1 cellular context compared by ENCODE assay signal in genomic region chr16:49350265-49351103, GRCh38.
TF ChIP-seq lines count a peak whose summit lies in the region.

No MANE protein-coding gene starts in this region.

TF ChIP-seq in HepG2, 621 proteins besides CTCF, POLR2A, EP300 and RAD21 (continued from another document and continues in another):
- TF ChIP-seq, protein P1, sequence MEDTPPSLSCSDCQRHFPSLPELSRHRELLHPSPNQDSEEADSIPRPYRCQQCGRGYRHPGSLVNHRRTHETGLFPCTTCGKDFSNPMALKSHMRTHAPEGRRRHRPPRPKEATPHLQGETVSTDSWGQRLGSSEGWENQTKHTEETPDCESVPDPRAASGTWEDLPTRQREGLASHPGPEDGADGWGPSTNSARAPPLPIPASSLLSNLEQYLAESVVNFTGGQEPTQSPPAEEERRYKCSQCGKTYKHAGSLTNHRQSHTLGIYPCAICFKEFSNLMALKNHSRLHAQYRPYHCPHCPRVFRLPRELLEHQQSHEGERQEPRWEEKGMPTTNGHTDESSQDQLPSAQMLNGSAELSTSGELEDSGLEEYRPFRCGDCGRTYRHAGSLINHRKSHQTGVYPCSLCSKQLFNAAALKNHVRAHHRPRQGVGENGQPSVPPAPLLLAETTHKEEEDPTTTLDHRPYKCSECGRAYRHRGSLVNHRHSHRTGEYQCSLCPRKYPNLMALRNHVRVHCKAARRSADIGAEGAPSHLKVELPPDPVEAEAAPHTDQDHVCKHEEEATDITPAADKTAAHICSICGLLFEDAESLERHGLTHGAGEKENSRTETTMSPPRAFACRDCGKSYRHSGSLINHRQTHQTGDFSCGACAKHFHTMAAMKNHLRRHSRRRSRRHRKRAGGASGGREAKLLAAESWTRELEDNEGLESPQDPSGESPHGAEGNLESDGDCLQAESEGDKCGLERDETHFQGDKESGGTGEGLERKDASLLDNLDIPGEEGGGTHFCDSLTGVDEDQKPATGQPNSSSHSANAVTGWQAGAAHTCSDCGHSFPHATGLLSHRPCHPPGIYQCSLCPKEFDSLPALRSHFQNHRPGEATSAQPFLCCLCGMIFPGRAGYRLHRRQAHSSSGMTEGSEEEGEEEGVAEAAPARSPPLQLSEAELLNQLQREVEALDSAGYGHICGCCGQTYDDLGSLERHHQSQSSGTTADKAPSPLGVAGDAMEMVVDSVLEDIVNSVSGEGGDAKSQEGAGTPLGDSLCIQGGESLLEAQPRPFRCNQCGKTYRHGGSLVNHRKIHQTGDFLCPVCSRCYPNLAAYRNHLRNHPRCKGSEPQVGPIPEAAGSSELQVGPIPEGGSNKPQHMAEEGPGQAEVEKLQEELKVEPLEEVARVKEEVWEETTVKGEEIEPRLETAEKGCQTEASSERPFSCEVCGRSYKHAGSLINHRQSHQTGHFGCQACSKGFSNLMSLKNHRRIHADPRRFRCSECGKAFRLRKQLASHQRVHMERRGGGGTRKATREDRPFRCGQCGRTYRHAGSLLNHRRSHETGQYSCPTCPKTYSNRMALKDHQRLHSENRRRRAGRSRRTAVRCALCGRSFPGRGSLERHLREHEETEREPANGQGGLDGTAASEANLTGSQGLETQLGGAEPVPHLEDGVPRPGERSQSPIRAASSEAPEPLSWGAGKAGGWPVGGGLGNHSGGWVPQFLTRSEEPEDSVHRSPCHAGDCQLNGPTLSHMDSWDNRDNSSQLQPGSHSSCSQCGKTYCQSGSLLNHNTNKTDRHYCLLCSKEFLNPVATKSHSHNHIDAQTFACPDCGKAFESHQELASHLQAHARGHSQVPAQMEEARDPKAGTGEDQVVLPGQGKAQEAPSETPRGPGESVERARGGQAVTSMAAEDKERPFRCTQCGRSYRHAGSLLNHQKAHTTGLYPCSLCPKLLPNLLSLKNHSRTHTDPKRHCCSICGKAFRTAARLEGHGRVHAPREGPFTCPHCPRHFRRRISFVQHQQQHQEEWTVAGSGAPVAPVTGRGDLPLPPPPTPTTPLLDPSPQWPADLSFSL (CRISPR knock-in tag; IDR thresholded peaks at IDR 0.05), result no peak
- TF ChIP-seq IKZF1 (IDR thresholded peaks at IDR 0.05) (0 out of 2 replicates have a peak, but pooled peaks have one; percentile 54), SALL1 (CRISPR knock-in tag; IDR thresholded peaks at IDR 0.05) (0 out of 2 replicates have a peak, but pooled peaks have one; percentile 36), DRAP1 (CRISPR knock-in tag; IDR thresholded peaks at IDR 0.05) (no peak), KDM5B (CRISPR knock-in tag; IDR thresholded peaks at IDR 0.05; ENCODE audit: borderline replicate concordance) (no peak), STAG1 (CRISPR knock-in tag; IDR thresholded peaks at IDR 0.05) (peak; percentile 89), AHDC1 (CRISPR knock-in tag; IDR thresholded peaks at IDR 0.05; ENCODE audit: borderline replicate concordance) (no peak), AFF4 (CRISPR knock-in tag; IDR thresholded peaks at IDR 0.05) (no peak), GZF1 (CRISPR knock-in tag; IDR thresholded peaks at IDR 0.05) (no peak), SMAD9 (CRISPR knock-in tag; IDR thresholded peaks at IDR 0.05) (no peak), TEAD3 (CRISPR knock-in tag; optimal IDR thresholded peaks at IDR 0.05; ENCODE audit: borderline replicate concordance) (no peak), CERS6 (CRISPR knock-in tag; IDR thresholded peaks at IDR 0.05) (no peak), MAFF (IDR thresholded peaks at IDR 0.05; ENCODE audit: low read depth, low read length) (no peak), ZNF687 (CRISPR knock-in tag; IDR thresholded peaks at IDR 0.05) (peak; percentile 30; the same call in 1 of the 2 replicates), SNAI1 (CRISPR knock-in tag; IDR thresholded peaks at IDR 0.05; ENCODE audit: borderline replicate concordance) (no peak), ZNF564 (CRISPR knock-in tag; IDR thresholded peaks at IDR 0.05) (no peak), ATF7 (IDR thresholded peaks at IDR 0.05) (no peak), ATF7 (CRISPR knock-in tag; IDR thresholded peaks at IDR 0.05) (no peak), AHR (CRISPR knock-in tag; IDR thresholded peaks at IDR 0.05) (peak; percentile 38; the same call in 1 of the 2 replicates), FOXC1 (CRISPR knock-in tag; IDR thresholded peaks at IDR 0.05; ENCODE audit: borderline replicate concordance) (0 out of 2 replicates have a peak, but pooled peaks have one; percentile 39), GATA4 (IDR thresholded peaks at IDR 0.05; ENCODE audit: borderline replicate concordance, low read depth) (no peak), NFKB2 (CRISPR knock-in tag; IDR thresholded peaks at IDR 0.05; ENCODE audit: borderline replicate concordance) (no peak), ZNF883 (CRISPR knock-in tag; IDR thresholded peaks at IDR 0.05; ENCODE audit: not compliant biosample characterization) (peak; percentile 54), ZBTB7A (CRISPR knock-in tag; IDR thresholded peaks at IDR 0.05) (no peak)
- TF ChIP-seq, protein P2, sequence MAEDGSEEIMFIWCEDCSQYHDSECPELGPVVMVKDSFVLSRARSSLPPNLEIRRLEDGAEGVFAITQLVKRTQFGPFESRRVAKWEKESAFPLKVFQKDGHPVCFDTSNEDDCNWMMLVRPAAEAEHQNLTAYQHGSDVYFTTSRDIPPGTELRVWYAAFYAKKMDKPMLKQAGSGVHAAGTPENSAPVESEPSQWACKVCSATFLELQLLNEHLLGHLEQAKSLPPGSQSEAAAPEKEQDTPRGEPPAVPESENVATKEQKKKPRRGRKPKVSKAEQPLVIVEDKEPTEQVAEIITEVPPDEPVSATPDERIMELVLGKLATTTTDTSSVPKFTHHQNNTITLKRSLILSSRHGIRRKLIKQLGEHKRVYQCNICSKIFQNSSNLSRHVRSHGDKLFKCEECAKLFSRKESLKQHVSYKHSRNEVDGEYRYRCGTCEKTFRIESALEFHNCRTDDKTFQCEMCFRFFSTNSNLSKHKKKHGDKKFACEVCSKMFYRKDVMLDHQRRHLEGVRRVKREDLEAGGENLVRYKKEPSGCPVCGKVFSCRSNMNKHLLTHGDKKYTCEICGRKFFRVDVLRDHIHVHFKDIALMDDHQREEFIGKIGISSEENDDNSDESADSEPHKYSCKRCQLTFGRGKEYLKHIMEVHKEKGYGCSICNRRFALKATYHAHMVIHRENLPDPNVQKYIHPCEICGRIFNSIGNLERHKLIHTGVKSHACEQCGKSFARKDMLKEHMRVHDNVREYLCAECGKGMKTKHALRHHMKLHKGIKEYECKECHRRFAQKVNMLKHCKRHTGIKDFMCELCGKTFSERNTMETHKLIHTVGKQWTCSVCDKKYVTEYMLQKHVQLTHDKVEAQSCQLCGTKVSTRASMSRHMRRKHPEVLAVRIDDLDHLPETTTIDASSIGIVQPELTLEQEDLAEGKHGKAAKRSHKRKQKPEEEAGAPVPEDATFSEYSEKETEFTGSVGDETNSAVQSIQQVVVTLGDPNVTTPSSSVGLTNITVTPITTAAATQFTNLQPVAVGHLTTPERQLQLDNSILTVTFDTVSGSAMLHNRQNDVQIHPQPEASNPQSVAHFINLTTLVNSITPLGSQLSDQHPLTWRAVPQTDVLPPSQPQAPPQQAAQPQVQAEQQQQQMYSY (CRISPR knock-in tag; IDR thresholded peaks at IDR 0.05), result no peak
